13 cellular contexts compared by ENCODE assay signal in the genomic region with DNA sequence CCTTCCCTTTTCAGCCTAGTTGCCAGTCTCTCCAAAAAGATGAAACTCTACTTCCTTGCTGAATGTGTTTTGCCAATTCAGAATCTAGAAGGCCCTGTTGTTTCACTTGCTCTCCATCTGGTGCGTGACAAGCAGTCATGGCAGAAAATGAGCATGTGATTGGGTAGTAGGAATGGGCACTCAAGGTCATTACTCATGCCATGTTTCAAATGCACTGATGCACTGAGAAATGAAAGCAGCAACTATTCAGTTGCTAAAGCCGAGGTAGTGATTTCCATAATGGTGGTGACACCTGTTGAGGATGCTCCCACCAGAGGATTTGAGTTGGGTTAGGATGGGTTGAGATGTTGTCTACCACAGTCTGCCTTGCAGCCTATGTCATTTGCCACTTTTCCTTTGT. TPM values are rescaled to one million over a fixed set of nuclear protein-coding genes. Genes with fewer than 3 reads are reported as not detected.
A peak's percentile ranks its signal among the peaks of the same experiment; 100 is the strongest.
DNase-seq lines count a peak whose midpoint lies in the region; ATAC-seq, FAIRE-seq and TF ChIP-seq lines count a peak whose summit lies in the region.
"Had no signal": no experiment of that assay in that cellular context is flagged by ENCODE, and none has a peak within 500 bp of the region (broad histone marks: within the 10 kb centered on the region; RNA-seq: fewer than 3 reads in every experiment).

No MANE protein-coding gene starts in this region.

- DNase-seq in GM12892 (ENCODE audit: insufficient read length): no peak
- DNase-seq in T-helper 17 cell: no peak
- DNase-seq in endothelial cell (ENCODE audit: low spot score): no peak
- DNase-seq in SKM-1 treated with dmso at 0.1 percent for 144 hours (lab: John Stamatoyannopoulos, UW; ENCODE audit: unreplicated experiment): no peak
- no peak for DNase-seq in transverse colon
- DNase-seq: activated naive CD4-positive, alpha-beta T cell treated with Interleukin-2 at 50 U/mL for 16 hours; NCI-H1436 treated with DMSO at 0.1 percent for 48 hours; stimulated activated naive CD4-positive, alpha-beta T cell treated with Interleukin-2 at 50 U/mL for 16 hours had no signal

- FAIRE-seq in GM12892 (lab: Jason Lieb, UNC): peak; percentile 93

- intact Hi-C loops in transverse colon (cut with DNase I; ENCODE audit: low total_unique reads): no loop called here

- TF ChIP-seq POLR2A in GM12892 (IDR thresholded peaks at IDR 0.05; ENCODE audit: low read depth, low read length) (peak; percentile 64; the same call in 1 of the 2 replicates), transverse colon (IDR thresholded peaks at IDR 0.05) (no peak)

- peaks cover 7% of the 10 kb centered on the region for H3K27me3 Mint-ChIP-seq in T-helper 17 cell
- peaks cover 4% of the 10 kb centered on the region for H3K27me3 Mint-ChIP-seq in endothelial cell (ENCODE audit: unreplicated experiment)
- H3K27me3 Mint-ChIP-seq: dendritic cell treated with granulocyte-macrophage colony-stimulating factor and Interleukin-4, amounts not matched to agents 40 ng/mL and 50 ng/mL, for 4 days had no signal

- H3K4me1 Mint-ChIP-seq in T-helper 17 cell: peaks cover 21% of the 10 kb centered on the region
- no peaks in the 10 kb centered on the region for H3K4me1 Mint-ChIP-seq in endothelial cell (ENCODE audit: unreplicated experiment)

- H3K27ac Mint-ChIP-seq in T-helper 17 cell (peak overlapping the region; percentile 78), endothelial cell (ENCODE audit: unreplicated experiment) (no peak overlapping the region)
- H3K27ac Mint-ChIP-seq: dendritic cell treated with granulocyte-macrophage colony-stimulating factor and Interleukin-4, amounts not matched to agents 40 ng/mL and 50 ng/mL, for 4 days had no signal

- no peaks in the 10 kb centered on the region for H3K27me3 ChIP-seq in transverse colon

- H3K36me3 Mint-ChIP-seq in T-helper 17 cell (ENCODE audit: low read depth) (no peaks in the 10 kb centered on the region), endothelial cell (ENCODE audit: low read depth, unreplicated experiment) (peaks cover 4% of the 10 kb centered on the region)

- peaks cover 0 to 4% (median 0%) of the 10 kb centered on the region in 4 donors for H3K36me3 ChIP-seq in transverse colon

- H3K4me3 Mint-ChIP-seq in T-helper 17 cell (no peak overlapping the region), endothelial cell (ENCODE audit: unreplicated experiment) (no peak overlapping the region)
- H3K4me3 Mint-ChIP-seq: dendritic cell treated with granulocyte-macrophage colony-stimulating factor and Interleukin-4, amounts not matched to agents 40 ng/mL and 50 ng/mL, for 4 days had no signal

- no peak overlapping the region for H3K4me3 ChIP-seq in transverse colon
- H3K4me3 ChIP-seq: skin epidermis had no signal

- peaks cover 0 to 28% (median 9%) of the 10 kb centered on the region in 4 donors for H3K4me1 ChIP-seq in transverse colon

- H3K9me3 Mint-ChIP-seq in endothelial cell (ENCODE audit: unreplicated experiment): no peaks in the 10 kb centered on the region
- H3K9me3 Mint-ChIP-seq: dendritic cell treated with granulocyte-macrophage colony-stimulating factor and Interleukin-4, amounts not matched to agents 40 ng/mL and 50 ng/mL, for 4 days had no signal

- peak overlapping the region in 2 of 4 donors; percentile 38 to 63 for H3K27ac ChIP-seq in transverse colon

- 89 to 100% methylated on average over 1 to 2 of the region's 2 CpGs for WGBS in transverse colon (ENCODE audit: low coverage in 1 of 2), 2 donors

- in situ Hi-C loops in transverse colon (cut with MboI; ENCODE audit: low pct_ligation_motif_present in 1 of 4, low pct_unique_long_range_greater_than_20kb in 1 of 4, low sequenced_read_pairs in 3 of 4): no loop called here

- H3K9me3 ChIP-seq in T-helper 17 cell (ENCODE audit: control insufficient read depth, low read length, poor library complexity, severe bottlenecking) (no peaks in the 10 kb centered on the region), transverse colon (no peaks in the 10 kb centered on the region)

- no peak for TF ChIP-seq CTCF in endothelial cell (IDR thresholded peaks at IDR 0.05; ENCODE audit: unreplicated experiment)
- TF ChIP-seq CTCF in transverse colon (IDR thresholded peaks at IDR 0.05): no peak

- TF ChIP-seq EP300 in transverse colon (IDR thresholded peaks at IDR 0.05; ENCODE audit: low read depth): no peak

- ATAC-seq in GM21360 (IDR thresholded peaks at IDR 0.05; ENCODE audit: unreplicated experiment) (peak; percentile 31), HG03045 (IDR thresholded peaks at IDR 0.05; ENCODE audit: unreplicated experiment) (peak; percentile 38), T-helper 17 cell (no peak), HG02970 (IDR thresholded peaks at IDR 0.05; ENCODE audit: low FRiP score, unreplicated experiment) (no peak)

RNA-seq across cellular contexts. Expression of a gene that starts 12.7 kb away (rescaled TPM):
- polyA plus RNA-seq in GM12892 (2012; ENCODE audit: missing spikeins): 101 TPM
- total RNA-seq in T-helper 17 cell: 10 to 100 TPM; 51.6 to 54.0 TPM
- total RNA-seq in endothelial cell (ENCODE audit: unreplicated experiment): 22.5 TPM
- 100 to 1,000 TPM in 3 of 4 donors, 10 to 100 TPM in 1; 71.8 to 182 (median 169) TPM for total RNA-seq in transverse colon

Comparison
In these comparisons a context has a peak if more than half of its experiments do, and no peak if none do; other contexts are left out.
1. ATAC-seq: peak in GM21360 (single experiment) and HG03045 (single experiment); none in T-helper 17 cell (single experiment) and HG02970 (single experiment).